In genomic region chr18:13895505-13896033, GRCh38 we compare ENCODE assay signal across 1 cellular context.
TF ChIP-seq lines count a peak whose summit lies in the region.

No MANE protein-coding gene starts in this region.

TF ChIP-seq in H1, 55 proteins besides CTCF, POLR2A, EP300 and RAD21 (continued from another document):
- TF ChIP-seq CBX8 (IDR thresholded peaks at IDR 0.05; ENCODE audit: borderline replicate concordance, low read depth, low read length): no peak
- no peak for TF ChIP-seq YY1 (IDR thresholded peaks at IDR 0.05; ENCODE audit: low read depth, low read length)
- no peak for TF ChIP-seq SIN3A (conservative IDR thresholded peaks at IDR 0.05 in 1 of 2, IDR thresholded peaks at IDR 0.05 in 1 of 2; ENCODE audit: low read depth in 1 of 2, low read length in 2 of 2)
- TF ChIP-seq, protein P1, sequence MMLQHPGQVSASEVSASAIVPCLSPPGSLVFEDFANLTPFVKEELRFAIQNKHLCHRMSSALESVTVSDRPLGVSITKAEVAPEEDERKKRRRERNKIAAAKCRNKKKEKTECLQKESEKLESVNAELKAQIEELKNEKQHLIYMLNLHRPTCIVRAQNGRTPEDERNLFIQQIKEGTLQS (IDR thresholded peaks at IDR 0.05; ENCODE audit: insufficient read depth, low read depth, low read length): no peak
- TF ChIP-seq RFX5 (IDR thresholded peaks at IDR 0.05; ENCODE audit: borderline replicate concordance, low read depth, low read length): no peak
